8 cellular contexts compared by ENCODE assay signal in genomic region chr5:141349917-141350619, GRCh38. TPM values are rescaled to one million over a fixed set of nuclear protein-coding genes. Genes with fewer than 3 reads are reported as not detected.
DNase-seq lines count a peak whose midpoint lies in the region; ATAC-seq and TF ChIP-seq lines count a peak whose summit lies in the region.

PCDHGB1 (plus strand) TSS chr5:141350099; CDS start chr5:141350261, 162 bp downstream.

- H3K27ac Mint-ChIP-seq in CD4-positive, alpha-beta T cell: no peak within 1 kb of the TSS
- no peak within 1 kb of the TSS for H3K27ac Mint-ChIP-seq in activated T-helper 1 cell treated with anti-CD3 and anti-CD28 coated beads, Interleukin-12 subunit alpha, Interleukin-12 subunit beta, Interleukin-2, Interleukin-4 antibody, amounts not matched to agents 30 ng/mL and 10 ng/mL and 1 ng/mL, durations not matched to agents 14 hours and 24 hours and 36 hours

- intact Hi-C loops in CD4-positive, alpha-beta T cell (cut with DNase I, micrococcal nuclease): no loop called here
- intact Hi-C loops in activated T-helper 1 cell treated with anti-CD3 and anti-CD28 coated beads, Interleukin-12 subunit alpha, Interleukin-12 subunit beta, Interleukin-2, Interleukin-4 antibody, amounts not matched to agents 30 ng/mL and 10 ng/mL and 1 ng/mL, durations not matched to agents 14 hours and 24 hours and 36 hours (cut with micrococcal nuclease): loop anchor here (10.0 kb wide), 1 partner anchor 105 kb away; the partner anchor contains the start of gene PCDHB15
- intact Hi-C loops in heart left ventricle (cut with DNase I): loop anchor here in 2 of 10 donors (10.0 kb wide), 2 partner anchors 55 to 175 kb away; partner anchors contain the start of genes PCDHGA9 (in 1 of the 2) and PCDHGB6 (in 1 of the 2)
- intact Hi-C loops in PC-3 (cut with micrococcal nuclease): no loop called here

- H3K27ac ChIP-seq in CD4-positive, alpha-beta T cell (ENCODE audit: low read depth, low read length): no peak within 1 kb of the TSS
- H3K27ac ChIP-seq in heart left ventricle (peak within 1 kb of the TSS in 2 of 12 donors; percentile 30 to 41), PC-3 (ENCODE audit: low read length) (no peak within 1 kb of the TSS)

- peaks cover 92% of the 10 kb centered on the region for H3K27me3 Mint-ChIP-seq in CD4-positive, alpha-beta T cell
- peaks cover 9% of the 10 kb centered on the region for H3K27me3 Mint-ChIP-seq in activated T-helper 1 cell treated with anti-CD3 and anti-CD28 coated beads, Interleukin-12 subunit alpha, Interleukin-12 subunit beta, Interleukin-2, Interleukin-4 antibody, amounts not matched to agents 30 ng/mL and 10 ng/mL and 1 ng/mL, durations not matched to agents 14 hours and 24 hours and 36 hours (ENCODE audit: insufficient read depth)

- H3K4me3 Mint-ChIP-seq in CD4-positive, alpha-beta T cell: no peak within 1 kb of the TSS
- H3K4me3 Mint-ChIP-seq in activated T-helper 1 cell treated with anti-CD3 and anti-CD28 coated beads, Interleukin-12 subunit alpha, Interleukin-12 subunit beta, Interleukin-2, Interleukin-4 antibody, amounts not matched to agents 30 ng/mL and 10 ng/mL and 1 ng/mL, durations not matched to agents 14 hours and 24 hours and 36 hours: peak within 1 kb of the TSS; percentile 63

- H3K9ac ChIP-seq in skeletal muscle satellite cell (ENCODE audit: low read depth, low read length) (peak within 1 kb of the TSS; percentile 5), PC-3 (ENCODE audit: low read length) (no peak within 1 kb of the TSS)

- H3K4me3 ChIP-seq in heart left ventricle (peak within 1 kb of the TSS in 9 of 12 donors; percentile 17 to 39 (median 31)), skeletal muscle satellite cell (ENCODE audit: low read length) (peak within 1 kb of the TSS; percentile 66), PC-3 (ENCODE audit: low read length) (no peak within 1 kb of the TSS)

- H3K4me2 ChIP-seq in skeletal muscle satellite cell (ENCODE audit: low read length) (peak within 1 kb of the TSS; percentile 84), PC-3 (ENCODE audit: low read length) (no peak within 1 kb of the TSS)

- TF ChIP-seq POLR2A in heart left ventricle (IDR thresholded peaks at IDR 0.05): no peak

- no peak within 1 kb of the TSS for H2AFZ ChIP-seq in PC-3 (ENCODE audit: low read length)

- no peaks in the 10 kb centered on the region for H3K79me2 ChIP-seq in PC-3 (ENCODE audit: low read length)

- TF ChIP-seq CTCF in CD4-positive, alpha-beta T cell (IDR thresholded peaks at IDR 0.05): no peak
- TF ChIP-seq CTCF in heart left ventricle (IDR thresholded peaks at IDR 0.05) (peak; percentile 31 to 70 (median 49)), PC-3 (conservative IDR thresholded peaks at IDR 0.05; ENCODE audit: low read depth, low read length) (no peak)

- no peaks in the 10 kb centered on the region for H3K9me2 ChIP-seq in PC-3 (replicated peaks; ENCODE audit: low read length)

- H3K36me3 Mint-ChIP-seq in CD4-positive, alpha-beta T cell (ENCODE audit: low read depth): peaks cover 25% of the 10 kb centered on the region
- H3K36me3 Mint-ChIP-seq in activated T-helper 1 cell treated with anti-CD3 and anti-CD28 coated beads, Interleukin-12 subunit alpha, Interleukin-12 subunit beta, Interleukin-2, Interleukin-4 antibody, amounts not matched to agents 30 ng/mL and 10 ng/mL and 1 ng/mL, durations not matched to agents 14 hours and 24 hours and 36 hours (ENCODE audit: low read depth): no peaks in the 10 kb centered on the region

- H3K4me1 Mint-ChIP-seq in CD4-positive, alpha-beta T cell (ENCODE audit: low read depth): no peaks in the 10 kb centered on the region
- peaks cover 6% of the 10 kb centered on the region for H3K4me1 Mint-ChIP-seq in activated T-helper 1 cell treated with anti-CD3 and anti-CD28 coated beads, Interleukin-12 subunit alpha, Interleukin-12 subunit beta, Interleukin-2, Interleukin-4 antibody, amounts not matched to agents 30 ng/mL and 10 ng/mL and 1 ng/mL, durations not matched to agents 14 hours and 24 hours and 36 hours (ENCODE audit: low read depth)

- BruUV-seq in PC-3 (replicated peaks; lab: Mats Ljungman, UMichigan): no TSS peak

- WGBS in heart left ventricle, 4 donors: 20 to 36% (median 27%) methylated on average over 29 of the region's 29 CpGs

- POLR2A ChIA-PET in CD4-positive, alpha-beta T cell (lab: Charles Lee): no interaction called here
- POLR2A ChIA-PET in PC-3 (lab: Charles Lee; ENCODE audit: unreplicated experiment): no interaction called here

- peaks cover 22% of the 10 kb centered on the region for H3K9me3 ChIP-seq in CD4-positive, alpha-beta T cell (ENCODE audit: control insufficient read depth, low read length)
- H3K9me3 ChIP-seq in heart left ventricle (peaks cover 0 to 94% (median 36%) of the 10 kb centered on the region in 12 donors), skeletal muscle satellite cell (replicated peaks; ENCODE audit: low read length) (peaks cover 13% of the 10 kb centered on the region), PC-3 (ENCODE audit: low read length) (no peaks in the 10 kb centered on the region)

- CTCF ChIA-PET in CD4-positive, alpha-beta T cell (lab: Charles Lee): interaction anchor here (1.2 to 1.9 kb wide), 5 partner anchors 11 to 128 kb away, joined by 3 to 7 read pairs (median 3); partner anchors contain the start of genes PCDHGA1, PCDHGA2, PCDHGB3 and TAF7
- CTCF ChIA-PET in PC-3 (lab: Charles Lee): no interaction called here

- peaks cover 0 to 16% (median 0%) of the 10 kb centered on the region in 9 donors for H3K36me3 ChIP-seq in heart left ventricle
- H3K36me3 ChIP-seq in skeletal muscle satellite cell (ENCODE audit: insufficient read depth, low read length): no peaks in the 10 kb centered on the region
- H3K36me3 ChIP-seq in PC-3 (ENCODE audit: low read depth, low read length): no peaks in the 10 kb centered on the region

- peak; percentile 54 for ATAC-seq in CD4-positive, alpha-beta T cell (ENCODE audit: poor library complexity)
- ATAC-seq in GM19351 (IDR thresholded peaks at IDR 0.05; ENCODE audit: unreplicated experiment) (peak; percentile 73), heart left ventricle (peak; percentile 71 to 83 (median 80)), PC-3 (no peak), HG02571 (IDR thresholded peaks at IDR 0.05; ENCODE audit: unreplicated experiment) (no peak)

- H3F3A ChIP-seq in PC-3 (ENCODE audit: low read length, unreplicated experiment): no peaks in the 10 kb centered on the region

- H4K20me1 ChIP-seq in PC-3 (ENCODE audit: low read length): no peaks in the 10 kb centered on the region

- peaks cover 70% of the 10 kb centered on the region for H3K27me3 ChIP-seq in CD4-positive, alpha-beta T cell (ENCODE audit: control insufficient read depth, insufficient read depth, low read length)
- H3K27me3 ChIP-seq in heart left ventricle (peaks cover 0 to 21% (median 0%) of the 10 kb centered on the region in 9 donors), skeletal muscle satellite cell (ENCODE audit: control insufficient read depth, insufficient read depth, low read length) (no peaks in the 10 kb centered on the region), PC-3 (ENCODE audit: low read length) (no peaks in the 10 kb centered on the region)

- peaks cover 15% of the 10 kb centered on the region for H3K9me3 Mint-ChIP-seq in CD4-positive, alpha-beta T cell
- H3K9me3 Mint-ChIP-seq in activated T-helper 1 cell treated with anti-CD3 and anti-CD28 coated beads, Interleukin-12 subunit alpha, Interleukin-12 subunit beta, Interleukin-2, Interleukin-4 antibody, amounts not matched to agents 30 ng/mL and 10 ng/mL and 1 ng/mL, durations not matched to agents 14 hours and 24 hours and 36 hours: peaks cover 41% of the 10 kb centered on the region

- peak in 2 of 10 experiments; percentile 11 to 19 for DNase-seq in CD4-positive, alpha-beta T cell
- DNase-seq in NCI-H1694 treated with DMSO at 0.1 percent for 48 hours (lab: John Stamatoyannopoulos, UW) (peak; percentile 41), heart left ventricle (peak in 3 of 5 donors; percentile 52 to 71 (median 70)), PC-3 (no peak)
- peak; percentile 30 for DNase-seq in activated T-helper 1 cell treated with anti-CD3 and anti-CD28 coated beads, Interleukin-12 subunit alpha, Interleukin-12 subunit beta, Interleukin-2, Interleukin-4 antibody, amounts not matched to agents 30 ng/mL and 10 ng/mL and 1 ng/mL, durations not matched to agents 14 hours and 24 hours and 36 hours (ENCODE audit: low spot score)

- H3K4me1 ChIP-seq in heart left ventricle (peaks cover 0 to 19% (median 2%) of the 10 kb centered on the region in 12 donors), skeletal muscle satellite cell (ENCODE audit: control insufficient read depth, insufficient read depth, low read length) (no peaks in the 10 kb centered on the region), PC-3 (ENCODE audit: insufficient read depth, low read length) (no peaks in the 10 kb centered on the region)

RNA-seq across cellular contexts. Expression of gene PCDHGB1, which starts in this region (rescaled TPM):
- total RNA-seq in CD4-positive, alpha-beta T cell: under 1 TPM in 1 of 2 experiments, not detected in 1; 0.05 TPM
- total RNA-seq in activated T-helper 1 cell treated with anti-CD3 and anti-CD28 coated beads, Interleukin-12 subunit alpha, Interleukin-12 subunit beta, Interleukin-2, Interleukin-4 antibody, amounts not matched to agents 30 ng/mL and 10 ng/mL and 1 ng/mL, durations not matched to agents 14 hours and 24 hours and 36 hours: 0.18 and 0.32 TPM in 2 replicates
- total RNA-seq in heart left ventricle: 10 to 100 TPM in 4 of 9 donors, 1 to 10 TPM in 5; 4.4 to 11.9 (median 8.6) TPM
- 1 to 10 TPM in 1 of 2 donors, under 1 TPM in 1; 0.85 to 5.9 TPM for polyA plus RNA-seq in heart left ventricle
- 0.51 and 1.7 TPM in 2 replicates for total RNA-seq in skeletal muscle satellite cell (2012; rRNA removed)
- total RNA-seq in PC-3 (2014; rRNA removed): 0.04 TPM in 1 of 2 replicates, not detected in the other

Comparison
In these comparisons a context has a peak if more than half of its experiments do, and no peak if none do; other contexts are left out.
1. Peak in ATAC-seq in CD4-positive, alpha-beta T cell; RNA of the gene not detected or under 1 TPM.
2. Peak in DNase-seq in activated T-helper 1 cell treated with anti-CD3 and anti-CD28 coated beads, Interleukin-12 subunit alpha, Interleukin-12 subunit beta, Interleukin-2, Interleukin-4 antibody, amounts not matched to agents 30 ng/mL and 10 ng/mL and 1 ng/mL, durations not matched to agents 14 hours and 24 hours and 36 hours; RNA of the gene not detected or under 1 TPM.
3. ATAC-seq: peak in GM19351 (single experiment) and heart left ventricle (4 of 4); none in PC-3 (single experiment) and HG02571 (single experiment).
4. CTCF ChIP-seq: peak in heart left ventricle (12 of 12); none in CD4-positive, alpha-beta T cell (single experiment) and PC-3 (single experiment).